8 cellular contexts compared by ENCODE assay signal in the genomic region with DNA sequence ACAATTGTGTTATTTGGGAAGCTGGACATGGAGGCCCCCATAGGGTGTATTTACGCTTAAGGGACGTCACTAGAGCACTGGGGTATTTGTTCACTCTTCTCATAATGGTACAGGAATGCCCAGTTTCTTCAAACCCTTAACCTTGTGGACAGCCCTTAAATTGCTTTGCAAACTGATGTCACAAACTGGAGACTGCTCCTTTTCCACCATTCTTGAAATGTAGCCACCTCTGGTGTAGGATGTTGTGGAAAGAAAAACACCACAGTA. TPM values are rescaled to one million over a fixed set of nuclear protein-coding genes. Genes with fewer than 3 reads are reported as not detected.
DNase-seq lines count a peak whose midpoint lies in the region; ATAC-seq lines count a peak whose summit lies in the region.

No MANE protein-coding gene starts in this region.

- H3K9me3 ChIP-seq in iPS-15b (ENCODE audit: control insufficient read depth, insufficient read depth, low read length): no peaks in the 10 kb centered on the region

- H3K27ac Mint-ChIP-seq in activated naive CD8-positive, alpha-beta T cell treated with anti-CD3 and anti-CD28 coated beads for 36 hours: peak overlapping the region; percentile 98
- H3K27ac Mint-ChIP-seq in stimulated activated naive CD8-positive, alpha-beta T cell treated with anti-CD3 and anti-CD28 coated beads, Interleukin-15, amount 100 ng/mL, for 72 hours: peak overlapping the region; percentile 97 to 100

- DNase-seq in ACHN (peak; percentile 47), HCEC 1CT (peak; percentile 71), pons (ENCODE audit: low spot score) (no peak), NCI-H1694 (lab: John Stamatoyannopoulos, UW) (no peak), COLO829 (ENCODE audit: low spot score) (no peak)
- no peak for DNase-seq in activated naive CD8-positive, alpha-beta T cell treated with anti-CD3 and anti-CD28 coated beads for 36 hours
- DNase-seq in stimulated activated naive CD8-positive, alpha-beta T cell treated with anti-CD3 and anti-CD28 coated beads, Interleukin-15, amount 100 ng/mL, for 72 hours: peak in 1 of 2 donors; percentile 15

- no peaks in the 10 kb centered on the region for H3K27me3 Mint-ChIP-seq in activated naive CD8-positive, alpha-beta T cell treated with anti-CD3 and anti-CD28 coated beads for 36 hours
- H3K27me3 Mint-ChIP-seq in stimulated activated naive CD8-positive, alpha-beta T cell treated with anti-CD3 and anti-CD28 coated beads, Interleukin-15, amount 100 ng/mL, for 72 hours: no peaks in the 10 kb centered on the region

- H3K9ac ChIP-seq in iPS-15b (ENCODE audit: low read depth, low read length): peak overlapping the region; percentile 89

- in situ Hi-C loops in ACHN (cut with HindIII; ENCODE audit: low pct_ligation_motif_present, low pct_unique_long_range_greater_than_20kb, low sequenced_read_pairs): no loop called here

- H3K4me1 Mint-ChIP-seq in activated naive CD8-positive, alpha-beta T cell treated with anti-CD3 and anti-CD28 coated beads for 36 hours: peaks cover 66% of the 10 kb centered on the region
- H3K4me1 Mint-ChIP-seq in stimulated activated naive CD8-positive, alpha-beta T cell treated with anti-CD3 and anti-CD28 coated beads, Interleukin-15, amount 100 ng/mL, for 72 hours: peaks cover 73% of the 10 kb centered on the region

- H3K27me3 ChIP-seq in iPS-15b (ENCODE audit: control insufficient read depth, insufficient read depth, low read length): no peaks in the 10 kb centered on the region

- H3K4me3 ChIP-seq in iPS-15b (ENCODE audit: low read depth, low read length): peak overlapping the region; percentile 93

- peaks cover 75% of the 10 kb centered on the region for H3K36me3 Mint-ChIP-seq in activated naive CD8-positive, alpha-beta T cell treated with anti-CD3 and anti-CD28 coated beads for 36 hours

- H3K4me1 ChIP-seq in iPS-15b (ENCODE audit: control insufficient read depth, insufficient read depth, low read length): peaks cover 10% of the 10 kb centered on the region

- peak overlapping the region; percentile 94 for H3K4me3 Mint-ChIP-seq in activated naive CD8-positive, alpha-beta T cell treated with anti-CD3 and anti-CD28 coated beads for 36 hours
- H3K4me3 Mint-ChIP-seq in stimulated activated naive CD8-positive, alpha-beta T cell treated with anti-CD3 and anti-CD28 coated beads, Interleukin-15, amount 100 ng/mL, for 72 hours: peak overlapping the region; percentile 91 to 97

- peaks cover 14% of the 10 kb centered on the region for H3K36me3 ChIP-seq in iPS-15b (ENCODE audit: control insufficient read depth, insufficient read depth, low read length)

- peaks cover 8% of the 10 kb centered on the region for H3K9me3 Mint-ChIP-seq in activated naive CD8-positive, alpha-beta T cell treated with anti-CD3 and anti-CD28 coated beads for 36 hours
- peaks cover 6 to 12% of the 10 kb centered on the region in 2 donors for H3K9me3 Mint-ChIP-seq in stimulated activated naive CD8-positive, alpha-beta T cell treated with anti-CD3 and anti-CD28 coated beads, Interleukin-15, amount 100 ng/mL, for 72 hours

- ATAC-seq in stimulated activated naive CD8-positive, alpha-beta T cell treated with anti-CD3 and anti-CD28 coated beads, Interleukin-15, amount 100 ng/mL, for 72 hours: no peak

RNA-seq across cellular contexts. Expression of a gene that starts 1.0 kb away (rescaled TPM):
- 100 to 1,000 TPM; 247 to 266 TPM for total RNA-seq in activated naive CD8-positive, alpha-beta T cell treated with anti-CD3 and anti-CD28 coated beads for 36 hours

RNA-seq across cellular contexts. Expression of a gene that starts 15.6 kb away (rescaled TPM):
- not detected for total RNA-seq in activated naive CD8-positive, alpha-beta T cell treated with anti-CD3 and anti-CD28 coated beads for 36 hours

RNA-seq across cellular contexts. Expression of a gene that starts 29.8 kb away (rescaled TPM):
- 100 to 1,000 TPM; 725 to 753 TPM for total RNA-seq in activated naive CD8-positive, alpha-beta T cell treated with anti-CD3 and anti-CD28 coated beads for 36 hours

RNA-seq across cellular contexts. Expression of a gene that starts 50.7 kb away (rescaled TPM):
- total RNA-seq in activated naive CD8-positive, alpha-beta T cell treated with anti-CD3 and anti-CD28 coated beads for 36 hours: 100 to 1,000 TPM; 167 to 181 TPM

Comparison
In these comparisons a context has a peak if more than half of its experiments do, and no peak if none do; other contexts are left out.
1. DNase-seq: peak in ACHN (single experiment) and HCEC 1CT (single experiment); none in activated naive CD8-positive, alpha-beta T cell treated with anti-CD3 and anti-CD28 coated beads for 36 hours (single experiment), pons (single experiment), NCI-H1694 (single experiment) and COLO829 (single experiment).